In genomic region chr13:73952683-73953082, GRCh38 we compare ENCODE assay signal across 19 cellular contexts.
DNase-seq lines count a peak whose midpoint lies in the region; ATAC-seq and TF ChIP-seq lines count a peak whose summit lies in the region.
"Had no signal": no experiment of that assay in that cellular context is flagged by ENCODE, and none has a peak within 500 bp of the region (broad histone marks: within the 10 kb centered on the region; RNA-seq: fewer than 3 reads in every experiment).

No MANE protein-coding gene starts in this region.

- POLR2A ChIA-PET in activated CD8-positive, alpha-beta T cell treated with anti-CD3 and anti-CD28 coated beads for 36 hours (lab: Charles Lee) = interaction anchor here (0.8 kb wide), 1 partner anchor 182 kb away, joined by 3 read pairs; the partner anchor contains the start of gene KLF12

- CTCF ChIA-PET in activated CD8-positive, alpha-beta T cell treated with anti-CD3 and anti-CD28 coated beads for 36 hours (lab: Charles Lee) = interaction anchor here (1.1 to 1.3 kb wide), 2 partner anchors 9 to 14 kb away, joined by 3 read pairs; no protein-coding TSS in a partner anchor
- CTCF ChIA-PET in Calu3 (lab: Charles Lee) = interaction anchor here (0.6 kb wide), 2 partner anchors 32 to 1680 kb away, joined by 3 to 4 read pairs; no protein-coding TSS in a partner anchor

- no peak overlapping the region for H4K91ac ChIP-seq in mesenchymal stem cell (ENCODE audit: low read length)

- peaks cover 72% of the 10 kb centered on the region for H3K4me1 Mint-ChIP-seq in activated CD8-positive, alpha-beta T cell treated with anti-CD3 and anti-CD28 coated beads for 36 hours (ENCODE audit: low read depth)
- no peaks in the 10 kb centered on the region for H3K4me1 Mint-ChIP-seq in Calu3 (ENCODE audit: low read depth, unreplicated experiment)

- peak; percentile 18 for DNase-seq in GM23248
- DNase-seq in activated CD8-positive, alpha-beta T cell treated with anti-CD3 and anti-CD28 coated beads for 36 hours = no peak
- peak; percentile 66 for DNase-seq in mesenchymal stem cell
- DNase-seq in Calu3 = no peak
- no peak for DNase-seq in left ventricle myocardium superior
- DNase-seq in NCI-H2029 (lab: John Stamatoyannopoulos, UW) = no peak
- DNase-seq: activated naive CD4-positive, alpha-beta T cell treated with anti-CD3 and anti-CD28 coated beads, Interleukin-2, amount 50 U/mL, for 16 hours; AML-193; caudate nucleus; DMS53; foreskin melanocyte; GOT3; NCI-H2081 treated with DMSO at 0.1 percent for 48 hours; NCI-H526 treated with DMSO at 0.1 percent for 48 hours; stimulated activated CD4-positive, alpha-beta T cell treated with anti-CD3 and anti-CD28 coated beads, Interleukin-15, amount 100 ng/mL, for 24 hours had no signal

- H3K14ac ChIP-seq in mesenchymal stem cell (ENCODE audit: low read length in 2 of 2) = no peak overlapping the region

- H3K4me2 ChIP-seq in BLaER1 treated with 17β-estradiol and CSF1 and Interleukin-3, amounts not matched to agents 10 nM and 100 nM = peak overlapping the region; percentile 33 to 70 (median 52)
- H3K4me2 ChIP-seq in GM23248 (ENCODE audit: unreplicated experiment) (no peak overlapping the region), mesenchymal stem cell (ENCODE audit: low read length, poor library complexity, severe bottlenecking) (no peak overlapping the region)

- H3K9ac ChIP-seq in BLaER1 treated with 17β-estradiol and CSF1 and Interleukin-3, amounts not matched to agents 10 nM and 100 nM = no peak overlapping the region; a peak in 1 of 22 replicates
- H3K9ac ChIP-seq in GM23248 (no peak overlapping the region), mesenchymal stem cell (ENCODE audit: low read length) (no peak overlapping the region)

- H2AK5ac ChIP-seq in mesenchymal stem cell (ENCODE audit: low read length, severe bottlenecking) = no peak overlapping the region

- no peak overlapping the region for H3K4me3 Mint-ChIP-seq in activated CD8-positive, alpha-beta T cell treated with anti-CD3 and anti-CD28 coated beads for 36 hours
- H3K4me3 Mint-ChIP-seq in Calu3 (ENCODE audit: low read depth, unreplicated experiment) = no peak overlapping the region
- H3K4me3 Mint-ChIP-seq: nephron had no signal

- peaks cover 21% of the 10 kb centered on the region for H3K79me1 ChIP-seq in mesenchymal stem cell (replicated peaks; ENCODE audit: low read length, poor library complexity, severe bottlenecking)

- no peak overlapping the region for H2BK5ac ChIP-seq in mesenchymal stem cell (ENCODE audit: low read depth, low read length, poor library complexity, severe bottlenecking)

- in situ Hi-C loops in GM23248 (cut with MboI) = no loop called here

- no peak overlapping the region for H3K4me3 ChIP-seq in BLaER1 treated with 17β-estradiol and CSF1 and Interleukin-3, amounts not matched to agents 10 nM and 100 nM
- no peak overlapping the region for H3K4me3 ChIP-seq in GM23248
- no peak overlapping the region for H3K4me3 ChIP-seq in mesenchymal stem cell (ENCODE audit: insufficient read depth in 1 of 2, low read depth in 1 of 2, low read length in 2 of 2)

- H3K27me3 ChIP-seq in BLaER1 treated with 17β-estradiol and CSF1 and Interleukin-3, amounts not matched to agents 10 nM and 100 nM = no peaks in the 10 kb centered on the region
- no peaks in the 10 kb centered on the region for H3K27me3 ChIP-seq in GM23248 (replicated peaks; ENCODE audit: insufficient read depth)
- no peaks in the 10 kb centered on the region for H3K27me3 ChIP-seq in mesenchymal stem cell (ENCODE audit: control insufficient read depth in 1 of 2, insufficient read depth in 1 of 2, low read length in 2 of 2)

- no peak overlapping the region for H2BK120ac ChIP-seq in mesenchymal stem cell (ENCODE audit: low read depth, low read length)

- no peak overlapping the region for H2BK12ac ChIP-seq in mesenchymal stem cell (ENCODE audit: low read length in 2 of 2)

- H3K18ac ChIP-seq in mesenchymal stem cell (ENCODE audit: low read depth in 1 of 2, low read length in 2 of 2) = peak overlapping the region in 1 of 2 experiments; percentile 64

- intact Hi-C loops in activated CD8-positive, alpha-beta T cell treated with anti-CD3 and anti-CD28 coated beads for 36 hours (cut with micrococcal nuclease) = no loop called here
- intact Hi-C loops in Calu3 (cut with micrococcal nuclease; ENCODE audit: unreplicated experiment) (no loop called here), left ventricle myocardium superior (cut with micrococcal nuclease) (no loop called here)

- H3K79me2 ChIP-seq in GM23248 (ENCODE audit: insufficient read depth) = peaks cover 87% of the 10 kb centered on the region

- H2AFZ ChIP-seq in GM23248 = no peak overlapping the region
- H2AFZ ChIP-seq in mesenchymal stem cell (ENCODE audit: low read depth, low read length) = no peak overlapping the region

- peak overlapping the region; percentile 47 for H3K27ac Mint-ChIP-seq in activated CD8-positive, alpha-beta T cell treated with anti-CD3 and anti-CD28 coated beads for 36 hours
- H3K27ac Mint-ChIP-seq in Calu3 (ENCODE audit: unreplicated experiment) = no peak overlapping the region
- H3K27ac Mint-ChIP-seq: nephron had no signal

- peaks cover 0 to 16% (median 0%) of the 10 kb centered on the region in 11 experiments; a peak in 5 of 22 replicates for H3K36me3 ChIP-seq in BLaER1 treated with 17β-estradiol and CSF1 and Interleukin-3, amounts not matched to agents 10 nM and 100 nM
- H3K36me3 ChIP-seq in GM23248 (ENCODE audit: low read depth) = no peaks in the 10 kb centered on the region
- H3K36me3 ChIP-seq in mesenchymal stem cell (ENCODE audit: control insufficient read depth in 1 of 2, insufficient read depth in 2 of 2, low read depth in 1 of 2, low read length in 2 of 2) = no peaks in the 10 kb centered on the region

- 84 to 88% methylated on average over 3 of the region's 3 CpGs for WGBS in GM23248 (ENCODE audit: low coverage in 1 of 2, low lambda C conversion rate in 2 of 2, missing lambda C conversion rate in 2 of 2), 2 experiments
- 62% methylated on average over 3 of the region's 3 CpGs for WGBS in mesenchymal stem cell

- 0 out of 2 replicates have a peak, but pooled peaks cover 6% of the 10 kb centered on the region for H3F3A ChIP-seq in GM23248 (ENCODE audit: insufficient read depth)

- TF ChIP-seq CTCF in activated CD8-positive, alpha-beta T cell treated with anti-CD3 and anti-CD28 coated beads for 36 hours (IDR thresholded peaks at IDR 0.05) = no peak
- TF ChIP-seq CTCF in Calu3 (IDR thresholded peaks at IDR 0.05; ENCODE audit: unreplicated experiment) = no peak

- H3K27ac ChIP-seq in BLaER1 treated with 17β-estradiol and CSF1 and Interleukin-3, amounts not matched to agents 10 nM and 100 nM = peak overlapping the region in 9 of 11 experiments; percentile 7 to 72 (median 49); a peak in 13 of 22 replicates
- H3K27ac ChIP-seq in GM23248 (no peak overlapping the region), mesenchymal stem cell (ENCODE audit: low read length, poor library complexity, severe bottlenecking) (no peak overlapping the region)
- H3K27ac ChIP-seq: VCaP had no signal

- no peak overlapping the region for H4K8ac ChIP-seq in mesenchymal stem cell (ENCODE audit: low read length)

- H3K4me1 ChIP-seq in BLaER1 treated with 17β-estradiol and CSF1 and Interleukin-3, amounts not matched to agents 10 nM and 100 nM = peaks cover 14 to 69% (median 46%) of the 10 kb centered on the region in 10 experiments
- H3K4me1 ChIP-seq in GM23248 (ENCODE audit: insufficient read depth) (peaks cover 12% of the 10 kb centered on the region), mesenchymal stem cell (ENCODE audit: control insufficient read depth, insufficient read depth, low read depth, low read length) (no peaks in the 10 kb centered on the region)

- no peaks in the 10 kb centered on the region for H3K9me2 ChIP-seq in GM23248 (ENCODE audit: insufficient read depth)

- ATAC-seq in activated CD8-positive, alpha-beta T cell treated with anti-CD3 and anti-CD28 coated beads for 36 hours = no peak
- no peak for ATAC-seq in left ventricle myocardium superior
- no peak for ATAC-seq in GM18907 (IDR thresholded peaks at IDR 0.05; ENCODE audit: unreplicated experiment)

- H4K20me1 ChIP-seq in BLaER1 treated with 17β-estradiol and CSF1 and Interleukin-3, amounts not matched to agents 10 nM and 100 nM = no peaks in the 10 kb centered on the region
- H4K20me1 ChIP-seq in GM23248 (ENCODE audit: insufficient read depth) = no peaks in the 10 kb centered on the region

- peaks cover 0 to 20% (median 0%) of the 10 kb centered on the region in 11 experiments; a peak in 5 of 22 replicates for H3K9me3 ChIP-seq in BLaER1 treated with 17β-estradiol and CSF1 and Interleukin-3, amounts not matched to agents 10 nM and 100 nM (replicated peaks in 1 of 11)
- H3K9me3 ChIP-seq in GM23248 (ENCODE audit: low read depth) (no peaks in the 10 kb centered on the region), mesenchymal stem cell (ENCODE audit: control insufficient read depth, low read length) (no peaks in the 10 kb centered on the region)

- H3K23ac ChIP-seq in mesenchymal stem cell (ENCODE audit: low read length in 2 of 2) = no peak overlapping the region

- H3K9me3 Mint-ChIP-seq in activated CD8-positive, alpha-beta T cell treated with anti-CD3 and anti-CD28 coated beads for 36 hours = peaks cover 1% of the 10 kb centered on the region
- H3K9me3 Mint-ChIP-seq in Calu3 (ENCODE audit: low read depth, unreplicated experiment) = no peaks in the 10 kb centered on the region
- H3K9me3 Mint-ChIP-seq: nephron had no signal

- no TSS peak for BruUV-seq in Calu3 (replicated peaks; lab: Mats Ljungman, UMichigan)

- no peak overlapping the region for H3K4ac ChIP-seq in mesenchymal stem cell (ENCODE audit: low read depth in 1 of 2, low read length in 2 of 2)

- H3K27me3 Mint-ChIP-seq in activated CD8-positive, alpha-beta T cell treated with anti-CD3 and anti-CD28 coated beads for 36 hours = no peaks in the 10 kb centered on the region
- no peaks in the 10 kb centered on the region for H3K27me3 Mint-ChIP-seq in Calu3 (ENCODE audit: unreplicated experiment)

- peaks cover 6% of the 10 kb centered on the region for H3K36me3 Mint-ChIP-seq in activated CD8-positive, alpha-beta T cell treated with anti-CD3 and anti-CD28 coated beads for 36 hours (ENCODE audit: low read depth)
- H3K36me3 Mint-ChIP-seq in Calu3 (ENCODE audit: insufficient read depth, unreplicated experiment) = no peaks in the 10 kb centered on the region

- no peak overlapping the region for H2BK15ac ChIP-seq in mesenchymal stem cell (ENCODE audit: low read depth, poor library complexity, severe bottlenecking)

Comparison
In these comparisons a context has a peak if more than half of its experiments do, and no peak if none do; other contexts are left out.
1. H3K27ac ChIP-seq: peak in BLaER1 treated with 17β-estradiol and CSF1 and Interleukin-3, amounts not matched to agents 10 nM and 100 nM (9 of 11); none in GM23248 (single experiment) and mesenchymal stem cell (single experiment).
2. H3K4me2 ChIP-seq: peak in BLaER1 treated with 17β-estradiol and CSF1 and Interleukin-3, amounts not matched to agents 10 nM and 100 nM (11 of 11); none in GM23248 (single experiment) and mesenchymal stem cell (single experiment).
3. DNase-seq: peak in GM23248 (single experiment) and mesenchymal stem cell (single experiment); none in activated CD8-positive, alpha-beta T cell treated with anti-CD3 and anti-CD28 coated beads for 36 hours (single experiment), Calu3 (single experiment), left ventricle myocardium superior (single experiment) and NCI-H2029 (single experiment).